Comparison of ENCODE assay signal across 12 cellular contexts in the genomic region with DNA sequence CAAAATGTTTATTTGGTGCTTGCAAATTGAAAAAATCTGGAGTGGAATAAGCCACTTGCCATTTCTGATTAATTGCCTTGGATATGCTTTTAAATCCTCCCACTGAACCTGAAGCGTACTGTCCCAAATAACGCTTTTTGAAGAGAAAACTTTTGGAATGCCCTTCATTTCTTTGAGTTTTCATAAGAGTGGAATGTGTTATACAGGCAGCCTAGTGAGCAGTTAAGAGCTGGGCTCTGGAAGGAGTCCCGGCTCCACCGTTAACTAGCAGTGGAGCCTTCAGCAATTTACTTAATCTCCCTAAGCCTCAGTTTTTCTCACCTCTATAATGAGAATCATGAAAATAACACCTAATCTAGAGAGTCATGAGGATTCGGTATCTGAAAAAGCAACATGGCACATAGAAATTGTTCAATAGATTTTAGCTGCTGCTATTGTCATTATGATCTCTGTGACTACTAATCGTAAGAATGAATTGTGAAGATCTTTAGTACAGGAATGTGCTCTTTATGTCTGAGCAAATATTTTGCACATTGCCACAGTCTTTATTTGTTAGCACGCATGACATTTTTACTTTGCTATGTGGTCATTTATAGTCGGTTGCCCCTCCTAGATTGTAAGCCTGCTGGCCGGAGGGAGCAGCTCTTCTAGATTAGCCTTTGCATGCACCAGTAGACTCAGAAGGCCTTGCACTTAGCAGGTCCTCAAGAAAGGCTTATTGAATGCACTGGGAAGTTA.
"Had no signal": no experiment of that assay in that cellular context is flagged by ENCODE, and none has a peak within 500 bp of the region (broad histone marks: within the 10 kb centered on the region; RNA-seq: fewer than 3 reads in every experiment).

No MANE protein-coding gene starts in this region.

- H3K4me1 ChIP-seq: breast epithelium, parathyroid adenoma, transverse colon had no signal

- H3K4me3 ChIP-seq: breast epithelium, dorsolateral prefrontal cortex, gastroesophageal sphincter, transverse colon had no signal

- H3K4me3 Mint-ChIP-seq: neural crest cell had no signal

- H3K36me3 ChIP-seq: breast epithelium, gastroesophageal sphincter, transverse colon had no signal

- H3K9me3 Mint-ChIP-seq: activated naive CD4-positive, alpha-beta T cell treated with anti-CD3 and anti-CD28 coated beads, Interleukin-2, amount 50 U/mL, for 72 hours had no signal

- H3K9me3 ChIP-seq: breast epithelium, gastroesophageal sphincter, transverse colon had no signal

- H3K27ac ChIP-seq: breast epithelium, dorsolateral prefrontal cortex, gastroesophageal sphincter, parathyroid adenoma, transverse colon had no signal

- H2AFZ ChIP-seq: parathyroid adenoma had no signal

- H3K27me3 ChIP-seq: breast epithelium, gastroesophageal sphincter, transverse colon had no signal

- DNase-seq: activated effector memory CD4-positive, alpha-beta T cell treated with Interleukin-2 at 50 U/mL for 16 hours; dorsolateral prefrontal cortex; left ventricle myocardium superior; mesendoderm; small intestine; T-helper 2 cell; transverse colon had no signal

- ATAC-seq: activated naive CD4-positive, alpha-beta T cell treated with anti-CD3 and anti-CD28 coated beads, Interleukin-2, amount 50 U/mL, for 72 hours; gastroesophageal sphincter had no signal

- H3K36me3 Mint-ChIP-seq: activated naive CD4-positive, alpha-beta T cell treated with anti-CD3 and anti-CD28 coated beads, Interleukin-2, amount 50 U/mL, for 72 hours had no signal

- H3K9ac ChIP-seq: parathyroid adenoma had no signal

- H3K27ac Mint-ChIP-seq: activated naive CD4-positive, alpha-beta T cell treated with anti-CD3 and anti-CD28 coated beads, Interleukin-2, amount 50 U/mL, for 72 hours had no signal
